In the genomic region with DNA sequence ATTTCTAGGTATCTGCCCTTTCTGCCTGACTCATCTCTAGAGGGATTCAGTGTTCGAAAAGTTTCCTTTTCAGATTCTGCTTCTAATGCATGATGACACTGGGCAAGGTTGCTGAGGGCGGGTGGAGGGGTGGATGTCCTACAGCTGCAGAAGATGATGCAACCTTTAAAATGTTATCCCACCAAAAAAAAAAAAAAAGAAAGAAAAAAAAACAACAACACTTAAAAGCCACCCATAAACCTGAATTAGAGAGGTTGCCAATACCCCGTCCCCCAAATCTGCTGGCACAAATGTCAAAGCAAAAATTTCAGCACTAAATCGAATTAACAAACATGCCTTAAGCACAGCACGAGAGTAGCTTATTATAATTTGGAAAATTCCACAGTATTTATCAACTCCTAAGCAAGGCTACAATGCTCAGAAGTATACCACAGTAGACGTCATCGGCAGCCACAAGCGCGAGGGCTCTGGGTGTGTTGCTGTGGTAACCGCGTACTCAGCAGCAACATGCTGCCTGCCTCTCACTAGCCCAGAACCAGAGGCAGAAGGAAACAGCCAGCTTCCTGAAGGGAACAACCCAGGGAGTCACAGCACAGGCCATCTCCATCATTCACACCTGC, we compare ENCODE assay signal across 9 cellular contexts.
DNase-seq lines count a peak whose midpoint lies in the region; ATAC-seq and TF ChIP-seq lines count a peak whose summit lies in the region.
"Had no signal": no experiment of that assay in that cellular context is flagged by ENCODE, and none has a peak within 500 bp of the region (broad histone marks: within the 10 kb centered on the region; RNA-seq: fewer than 3 reads in every experiment).

No MANE protein-coding gene starts in this region.

- no peak for TF ChIP-seq EP300 in gastroesophageal sphincter (IDR thresholded peaks at IDR 0.05)

- no peak for TF ChIP-seq CTCF in gastroesophageal sphincter (IDR thresholded peaks at IDR 0.05)

- H3K9me3 ChIP-seq in gastroesophageal sphincter: no peaks in the 10 kb centered on the region
- H3K9me3 ChIP-seq: breast epithelium had no signal

- peak; percentile 47 for DNase-seq in NK-92 treated with Interleukin-12 subunit alpha and Interleukin-12 subunit beta, amount 100 ng/mL, for 24 hours (lab: John Stamatoyannopoulos, UW)
- peak; percentile 63 for DNase-seq in activated T-helper 9 cell treated with anti-CD3 and anti-CD28 coated beads, Interleukin-2, amount 50 U/mL, for 16 hours (ENCODE audit: low read depth)
- DNase-seq in posterior vena cava (ENCODE audit: low spot score) (peak; percentile 91), ureter (ENCODE audit: low spot score) (peak; percentile 51), ACHN (no peak)

- peak overlapping the region in 3 of 4 donors; percentile 40 to 54 (median 47) for H3K27ac ChIP-seq in gastroesophageal sphincter

- 20 to 38% methylated on average over 3 to 10 of the region's 11 CpGs for WGBS in gastroesophageal sphincter (ENCODE audit: low coverage in 1 of 2), 2 donors

- no peak for TF ChIP-seq POLR2A in gastroesophageal sphincter (IDR thresholded peaks at IDR 0.05)

- no peaks in the 10 kb centered on the region for H3K36me3 ChIP-seq in gastroesophageal sphincter
- H3K36me3 ChIP-seq: breast epithelium had no signal

- intact Hi-C loops in posterior vena cava (cut with DNase I): no loop called here

- H3K4me1 ChIP-seq in gastroesophageal sphincter: no peaks in the 10 kb centered on the region
- H3K4me1 ChIP-seq: breast epithelium had no signal

- ATAC-seq in GM18498 (IDR thresholded peaks at IDR 0.05; ENCODE audit: unreplicated experiment) (peak; percentile 87), HG02798 (IDR thresholded peaks at IDR 0.05; ENCODE audit: poor library complexity, unreplicated experiment) (peak; percentile 73), gastroesophageal sphincter (peak; percentile 82)

- H3K4me3 ChIP-seq in gastroesophageal sphincter: no peak overlapping the region
- H3K4me3 ChIP-seq: breast epithelium had no signal

- in situ Hi-C loops in ACHN (cut with HindIII; ENCODE audit: low pct_ligation_motif_present, low pct_unique_long_range_greater_than_20kb, low sequenced_read_pairs): no loop called here

- H3K27me3 ChIP-seq in gastroesophageal sphincter: no peaks in the 10 kb centered on the region
